Comparison of ENCODE assay signal across 11 cellular contexts in genomic region chr11:88544656-88545280, GRCh38.
DNase-seq lines count a peak whose midpoint lies in the region; ATAC-seq and TF ChIP-seq lines count a peak whose summit lies in the region.
"Had no signal": no experiment of that assay in that cellular context is flagged by ENCODE, and none has a peak within 500 bp of the region (broad histone marks: within the 10 kb centered on the region; RNA-seq: fewer than 3 reads in every experiment).

No MANE protein-coding gene starts in this region.

- DNase-seq in GM04504 (ENCODE audit: low read depth) (peak; percentile 38), fibroblast of the aortic adventitia (ENCODE audit: low read depth) (peak; percentile 62), mucosa of descending colon (no peak), 8988T (no peak), HuH-7 (ENCODE audit: low spot score) (no peak)
- no peak for DNase-seq in stimulated activated naive CD4-positive, alpha-beta T cell treated with Interleukin-2 at 50 U/mL for 16 hours (lab: John Stamatoyannopoulos, UW)

- H3K9me3 ChIP-seq in mucosa of descending colon = no peaks in the 10 kb centered on the region
- H3K9me3 ChIP-seq: prostate gland, thoracic aorta had no signal

- ATAC-seq in GM21528 (IDR thresholded peaks at IDR 0.05; ENCODE audit: low FRiP score, unreplicated experiment) (peak; percentile 15), HG03520 (IDR thresholded peaks at IDR 0.05; ENCODE audit: unreplicated experiment) (peak; percentile 21), mucosa of descending colon (no peak)

- no peaks in the 10 kb centered on the region for H3K36me3 ChIP-seq in mucosa of descending colon (ENCODE audit: low read depth)
- H3K36me3 ChIP-seq: prostate gland, thoracic aorta had no signal

- H3K4me1 ChIP-seq in mucosa of descending colon (ENCODE audit: low read depth) = no peaks in the 10 kb centered on the region
- H3K4me1 ChIP-seq: prostate gland had no signal

- TF ChIP-seq CTCF in fibroblast of the aortic adventitia (IDR thresholded peaks at IDR 0.05; ENCODE audit: insufficient read depth, low read length) = no peak
- TF ChIP-seq CTCF in mucosa of descending colon (IDR thresholded peaks at IDR 0.05) = no peak

- no peak overlapping the region for H3K4me3 ChIP-seq in fibroblast of the aortic adventitia (ENCODE audit: low read depth, low read length)
- H3K4me3 ChIP-seq in mucosa of descending colon = no peak overlapping the region
- H3K4me3 ChIP-seq: hepatocyte, prostate gland had no signal

- intact Hi-C loops in mucosa of descending colon (cut with DNase I, micrococcal nuclease) = no loop called here

Comparison
In these comparisons a context has a peak if more than half of its experiments do, and no peak if none do; other contexts are left out.
1. DNase-seq: peak in GM04504 (single experiment) and fibroblast of the aortic adventitia (single experiment); none in stimulated activated naive CD4-positive, alpha-beta T cell treated with Interleukin-2 at 50 U/mL for 16 hours (single experiment), mucosa of descending colon (0 of 3), 8988T (single experiment) and HuH-7 (single experiment).